Comparison of ENCODE assay signal across 1 cellular context in the genomic region with DNA sequence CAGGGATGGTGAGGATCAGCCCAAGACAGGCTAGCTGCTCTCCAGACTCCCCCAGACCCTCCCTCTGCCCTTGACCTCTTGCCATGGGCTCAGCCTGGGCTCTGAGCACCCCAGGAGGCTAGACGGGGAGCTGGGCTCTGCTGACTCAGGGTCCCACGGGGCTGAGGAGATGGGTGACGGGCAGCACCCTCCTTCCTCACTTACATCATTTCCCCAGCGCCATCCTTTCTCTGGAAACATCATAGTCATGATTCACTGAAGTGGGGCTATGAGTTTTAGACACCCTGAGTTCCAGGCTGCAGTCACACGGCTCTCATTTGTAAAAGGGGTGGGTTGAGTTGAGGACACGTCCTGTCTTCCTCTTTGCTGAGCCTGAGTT.
TF ChIP-seq lines count a peak whose summit lies in the region.

No MANE protein-coding gene starts in this region.

TF ChIP-seq in A549, 52 proteins besides CTCF, POLR2A, EP300 and RAD21 (continued from another document):
- TF ChIP-seq SREBF2 (IDR thresholded peaks at IDR 0.05) (no peak), MAX (IDR thresholded peaks at IDR 0.05) (no peak), PBX3 (IDR thresholded peaks at IDR 0.05) (no peak), CHD4 (IDR thresholded peaks at IDR 0.05; ENCODE audit: borderline replicate concordance) (no peak), BHLHE40 (IDR thresholded peaks at IDR 0.05; ENCODE audit: low read depth, low read length) (no peak), HOXB5 (CRISPR knock-in tag; IDR thresholded peaks at IDR 0.05) (no peak), MAZ (IDR thresholded peaks at IDR 0.05; ENCODE audit: borderline replicate concordance, low read depth, low read length) (no peak), ZC3H11A (IDR thresholded peaks at IDR 0.05) (no peak), SMC3 (IDR thresholded peaks at IDR 0.05) (no peak), PHF8 (IDR thresholded peaks at IDR 0.05; ENCODE audit: borderline replicate concordance, low read depth) (no peak), TP53 (CRISPR knock-in tag; IDR thresholded peaks at IDR 0.05) (no peak), FOSB (CRISPR knock-in tag; IDR thresholded peaks at IDR 0.05) (no peak)
